In genomic region chr3:139935071-139935865, GRCh38 we compare ENCODE assay signal across 7 cellular contexts. TPM values are rescaled to one million over a fixed set of nuclear protein-coding genes. Genes with fewer than 3 reads are reported as not detected.
DNase-seq lines count a peak whose midpoint lies in the region; ATAC-seq and TF ChIP-seq lines count a peak whose summit lies in the region.

CLSTN2 (plus strand) TSS chr3:139935185.

- peak within 1 kb of the TSS; percentile 85 to 92 (median 88) for H3K4me3 Mint-ChIP-seq in brain

- H3K9ac ChIP-seq in skeletal muscle tissue (ENCODE audit: low read depth in 1 of 3, low read length in 3 of 3) = peak within 1 kb of the TSS in 2 of 3 donors; percentile 57 to 66

- DNase-seq in ELR (ENCODE audit: low read depth) (peak; percentile 1), HEK293T (ENCODE audit: extremely low spot score) (peak; percentile 76), NCI-H345 treated with DMSO at 0.1 percent for 48 hours (lab: John Stamatoyannopoulos, UW; ENCODE audit: unreplicated experiment) (peak; percentile 31), iPS-NIHi7 (ENCODE audit: extremely low spot score) (peak; percentile 82)

- peaks cover 36% of the 10 kb centered on the region for H3K4me1 Mint-ChIP-seq in brain

- peaks cover 5 to 23% (median 12%) of the 10 kb centered on the region in 3 donors for H3K27me3 ChIP-seq in skeletal muscle tissue (ENCODE audit: control insufficient read depth in 3 of 3, insufficient read depth in 3 of 3, low read length in 3 of 3)

- H3K27me3 Mint-ChIP-seq in brain = peaks cover 61% of the 10 kb centered on the region

- no peak within 1 kb of the TSS for H3K27ac ChIP-seq in skeletal muscle tissue (ENCODE audit: low read depth, low read length)

- H3K4me1 ChIP-seq in skeletal muscle tissue (ENCODE audit: control insufficient read depth in 3 of 3, insufficient read depth in 3 of 3, low read length in 3 of 3) = peaks cover 11 to 18% (median 15%) of the 10 kb centered on the region in 3 donors

- no peaks in the 10 kb centered on the region for H3K9me3 ChIP-seq in skeletal muscle tissue (ENCODE audit: control insufficient read depth in 3 of 3, low read length in 3 of 3)

- H3K9me3 Mint-ChIP-seq in brain = peaks cover 0 to 6% (median 2%) of the 10 kb centered on the region in 5 experiments

- peak within 1 kb of the TSS; percentile 68 to 77 (median 70) for H3K4me3 ChIP-seq in skeletal muscle tissue (ENCODE audit: low read length in 3 of 3)

- no peak for ATAC-seq in GM21576 (IDR thresholded peaks at IDR 0.05; ENCODE audit: unreplicated experiment)

- CTCF ChIA-PET in HEK293T (lab: Yijun Ruan, JAX) = interaction anchor here (0.6 kb wide), 1 partner anchor 52 kb away, joined by 3 read pairs; no protein-coding TSS in a partner anchor

- TF ChIP-seq CTCF in brain (conservative IDR thresholded peaks at IDR 0.05) = peak in 1 of 2 experiments; percentile 11

- no peaks in the 10 kb centered on the region for H3K36me3 Mint-ChIP-seq in brain

- POLR2A ChIA-PET in HEK293T (lab: Yijun Ruan, JAX) = interaction anchor here (1.0 kb wide), 1 partner anchor 221 kb away, joined by 3 read pairs; no protein-coding TSS in a partner anchor

- no peaks in the 10 kb centered on the region for H3K36me3 ChIP-seq in skeletal muscle tissue (ENCODE audit: control insufficient read depth in 3 of 3, insufficient read depth in 3 of 3, low read length in 3 of 3)

- H3K27ac Mint-ChIP-seq in brain = peak within 1 kb of the TSS in 4 of 5 experiments; percentile 36 to 57 (median 42)

TF ChIP-seq in HEK293T, 16 proteins besides CTCF, POLR2A, EP300 and RAD21:
- TF ChIP-seq FOXM1 (IDR thresholded peaks at IDR 0.05; ENCODE audit: borderline replicate concordance) = no peak
- no peak for TF ChIP-seq SP1 (IDR thresholded peaks at IDR 0.05)
- TF ChIP-seq L3MBTL2 (conservative IDR thresholded peaks at IDR 0.05) = no peak

RNA-seq across cellular contexts. Expression of gene CLSTN2, which starts in this region (rescaled TPM):
- 34.1 TPM for polyA plus RNA-seq in brain (ENCODE audit: insufficient read depth, low read depth, low replicate concordance)
- 4.7 TPM for total RNA-seq in skeletal muscle tissue

Comparison
In these comparisons a context has a peak if more than half of its experiments do, and no peak if none do; other contexts are left out.
1. DNase-seq: peak in every context shown above with its lines; median percentile 82 in iPS-NIHi7; 76 in HEK293T; 31 in NCI-H345 treated with DMSO at 0.1 percent for 48 hours; 1 in ELR.